ENCODE assay signal across 22 cellular contexts in the genomic region with DNA sequence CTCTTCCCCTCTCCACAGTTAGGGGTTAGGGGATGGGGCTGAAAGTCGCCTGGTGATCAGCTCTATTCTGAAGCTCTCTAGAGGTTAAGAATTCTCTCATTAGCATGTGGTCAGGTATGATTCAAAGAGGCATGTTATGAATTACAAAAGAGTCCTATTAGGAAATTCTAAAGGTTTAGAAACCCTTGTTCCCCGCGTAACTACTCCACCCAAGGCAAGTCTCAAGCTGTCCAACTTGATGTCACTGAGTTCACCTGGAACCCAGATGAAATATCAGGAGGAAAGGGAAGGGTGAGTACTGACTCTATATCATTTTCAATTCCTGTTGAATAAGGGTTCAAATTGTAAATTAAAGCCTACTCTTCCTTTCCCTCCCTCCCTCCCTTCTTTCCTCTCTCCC.
"Had no signal": no experiment of that assay in that cellular context is flagged by ENCODE, and none has a peak within 500 bp of the region (broad histone marks: within the 10 kb centered on the region; RNA-seq: fewer than 3 reads in every experiment).

No MANE protein-coding gene starts in this region.

- H3K36me3 ChIP-seq: adrenal gland, colonic mucosa had no signal

- H3K27me3 ChIP-seq: adrenal gland, colonic mucosa, hepatocyte had no signal

- H3K4me3 ChIP-seq: adrenal gland, colonic mucosa, dorsolateral prefrontal cortex, hepatocyte, mucosa of descending colon had no signal

- H3K4me2 ChIP-seq: hepatocyte had no signal

- H3K27ac ChIP-seq: adrenal gland, colonic mucosa, dorsolateral prefrontal cortex, hepatocyte, parathyroid adenoma had no signal

- ATAC-seq: right cardiac atrium had no signal

- DNase-seq: activated CD4-positive, alpha-beta T cell treated with anti-CD3 and anti-CD28 coated beads for 1 hour; activated CD4-positive, alpha-beta T cell treated with anti-CD3 and anti-CD28 coated beads, Interleukin-2, amount 50 U/mL, for 4 hours; activated CD8-positive, alpha-beta memory T cell treated with anti-CD3 and anti-CD28 coated beads for 24 hours; activated CD8-positive, alpha-beta memory T cell treated with anti-CD3 and anti-CD28 coated beads, Interleukin-2, amount 50 U/mL, for 4 hours; activated naive CD4-positive, alpha-beta T cell; activated T-cell treated with anti-CD3 and anti-CD28 coated beads, Interleukin-2, amount 50 U/mL, for 24 hours; adrenal gland; colonic mucosa; dorsolateral prefrontal cortex; foreskin melanocyte; mesendoderm; mucosa of descending colon; nephron progenitor cell; nucleus accumbens; right cardiac atrium; stimulated activated CD4-positive, alpha-beta T cell treated with anti-CD3 and anti-CD28 coated beads, Interleukin-4, amount 100 ng/mL, for 24 hours; stimulated activated naive CD4-positive, alpha-beta T cell treated with Interleukin-2 at 50 U/mL for 16 hours; T-helper 1 cell had no signal

- H3K9me3 ChIP-seq: adrenal gland, colonic mucosa, mucosa of descending colon had no signal

- H3K9ac ChIP-seq: parathyroid adenoma had no signal

- FAIRE-seq: astrocyte, TTC549 had no signal

- H3K79me2 ChIP-seq: hepatocyte, parathyroid adenoma had no signal

- H3K4me1 ChIP-seq: adrenal gland, colonic mucosa, parathyroid adenoma had no signal

- H2AFZ ChIP-seq: hepatocyte, parathyroid adenoma had no signal
